In genomic region chr3:18559323-18559972, GRCh38 we compare ENCODE assay signal across 8 cellular contexts.
DNase-seq lines count a peak whose midpoint lies in the region; ATAC-seq, FAIRE-seq and TF ChIP-seq lines count a peak whose summit lies in the region.

No MANE protein-coding gene starts in this region.

- peak; percentile 36 to 47; a peak in 4 of 5 replicates for TF ChIP-seq RAD21 in A549 (conservative IDR thresholded peaks at IDR 0.05 in 1 of 2, IDR thresholded peaks at IDR 0.05 in 1 of 2)

- 7% methylated on average over 6 of the region's 6 CpGs for WGBS in A549 (ENCODE audit: missing lambda C conversion rate)

- H3K9ac ChIP-seq in parathyroid adenoma = no peak overlapping the region

- no peak overlapping the region for H3K27ac ChIP-seq in A549
- no peak overlapping the region for H3K27ac ChIP-seq in parathyroid adenoma

- DNase-seq in A549 (ENCODE audit: low read depth in 1 of 2, low spot score in 1 of 2) (peak; percentile 7 to 42), NCI-H748 (lab: John Stamatoyannopoulos, UW; ENCODE audit: unreplicated experiment) (peak; percentile 88), activated T-cell treated with anti-CD3 and anti-CD28 coated beads for 24 hours (ENCODE audit: low read depth) (peak; percentile 23), foreskin fibroblast (peak in 1 of 2 donors; percentile 1)

- TF ChIP-seq EP300 in A549 (IDR thresholded peaks at IDR 0.05) = no peak

- ATAC-seq in A549 = peak; percentile 68 to 75; a peak in 4 of 6 replicates
- peak; percentile 59 for ATAC-seq in GM18502 (IDR thresholded peaks at IDR 0.05; ENCODE audit: poor library complexity, unreplicated experiment)
- peak; percentile 70 for ATAC-seq in HG03175 (IDR thresholded peaks at IDR 0.05; ENCODE audit: unreplicated experiment)
- ATAC-seq in GM18517 (IDR thresholded peaks at IDR 0.05; ENCODE audit: unreplicated experiment) = no peak

- H3K4me2 ChIP-seq in A549 (no peak overlapping the region), parathyroid adenoma (ENCODE audit: low read length) (peak overlapping the region; percentile 52)

- H3K27me3 ChIP-seq in parathyroid adenoma (ENCODE audit: control insufficient read depth, insufficient read depth, low read length) = no peaks in the 10 kb centered on the region

- POLR2A ChIA-PET in A549 (lab: Yijun Ruan, JAX) = no interaction called here

- CTCF ChIA-PET in A549 (lab: Yijun Ruan, JAX) = interaction anchor here (0.6 to 2.2 kb wide), 15 partner anchors 9 to 1520 kb away, joined by 3 to 15 read pairs (median 4); no protein-coding TSS in a partner anchor

- no peak overlapping the region for H3K4me3 ChIP-seq in A549
- no peak overlapping the region for H3K4me3 ChIP-seq in foreskin fibroblast (ENCODE audit: low read depth in 1 of 2, low read length in 2 of 2)
- no peak overlapping the region for H3K4me3 ChIP-seq in parathyroid adenoma (ENCODE audit: low read depth, low read length)

- FAIRE-seq in A549 (lab: Jason Lieb, UNC) = no peak

- H2AFZ ChIP-seq in parathyroid adenoma = peak overlapping the region; percentile 4

- H3K79me2 ChIP-seq in parathyroid adenoma = no peaks in the 10 kb centered on the region

- no peaks in the 10 kb centered on the region for H3K36me3 ChIP-seq in parathyroid adenoma (ENCODE audit: control insufficient read depth, insufficient read depth, low read length)

- TF ChIP-seq CTCF in A549 (IDR thresholded peaks at IDR 0.05) (peak; percentile 40), foreskin fibroblast (IDR thresholded peaks at IDR 0.05; ENCODE audit: low read depth, low read length) (peak; percentile 9), parathyroid adenoma (IDR thresholded peaks at IDR 0.05) (peak; percentile 76)

- H3K9me3 ChIP-seq in A549 = no peaks in the 10 kb centered on the region
- no peaks in the 10 kb centered on the region for H3K9me3 ChIP-seq in parathyroid adenoma (ENCODE audit: control insufficient read depth, low read length)

- H3K4me1 ChIP-seq in A549 (no peaks in the 10 kb centered on the region), parathyroid adenoma (no peaks in the 10 kb centered on the region)

- TF ChIP-seq POLR2A in A549 (IDR thresholded peaks at IDR 0.05; ENCODE audit: low read length) = no peak

TF ChIP-seq in A549, 52 proteins besides CTCF, POLR2A, EP300 and RAD21:
- no peak for TF ChIP-seq HEYL (CRISPR knock-in tag; IDR thresholded peaks at IDR 0.05)
- TF ChIP-seq SMC3 (IDR thresholded peaks at IDR 0.05) = peak; percentile 54
- TF ChIP-seq E2F6 (IDR thresholded peaks at IDR 0.05; ENCODE audit: borderline replicate concordance, low read depth) = no peak
- TF ChIP-seq RNF2 (IDR thresholded peaks at IDR 0.05; ENCODE audit: borderline replicate concordance, low read depth) = no peak
TF ChIP-seq in A549: peak in this region for 1.

Comparison
In these comparisons a context has a peak if more than half of its experiments do, and no peak if none do; other contexts are left out.
1. CTCF ChIP-seq: peak in every context shown above with its lines; median percentile 76 in parathyroid adenoma; 40 in A549; 9 in foreskin fibroblast.